ENCODE assay signal across 39 cellular contexts in the genomic region with DNA sequence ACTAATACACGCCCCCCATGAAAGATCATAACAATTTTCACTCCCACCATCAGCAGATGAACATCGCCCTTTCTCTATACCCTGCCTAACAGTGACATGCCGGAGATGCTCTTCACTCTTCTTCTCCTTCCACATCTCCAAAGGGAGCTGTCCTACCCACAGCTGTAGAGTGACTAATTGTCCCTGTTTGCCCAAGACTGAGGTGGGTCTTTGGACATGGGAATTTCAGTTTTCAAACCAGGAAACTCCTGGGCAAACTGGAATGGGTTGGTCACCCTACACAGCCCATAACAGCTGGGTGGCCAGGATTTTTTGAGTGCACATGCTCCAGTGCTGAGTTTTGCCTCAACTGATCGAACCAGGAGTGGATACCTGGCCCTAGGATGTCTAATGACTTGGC.
"Had no signal": no experiment of that assay in that cellular context is flagged by ENCODE, and none has a peak within 500 bp of the region (broad histone marks: within the 10 kb centered on the region; RNA-seq: fewer than 3 reads in every experiment).

No MANE protein-coding gene starts in this region.

- H3K36me3 ChIP-seq: adrenal gland, ascending aorta, brain microvascular endothelial cell, breast epithelium, cardiac muscle cell had no signal

- H3K27me3 ChIP-seq: adrenal gland, ascending aorta, body of pancreas, brain microvascular endothelial cell, breast epithelium, cardiac muscle cell had no signal

- H3K4me3 Mint-ChIP-seq: activated naive CD4-positive, alpha-beta T cell treated with anti-CD3 and anti-CD28 coated beads for 36 hours; activated naive CD4-positive, alpha-beta T cell treated with anti-CD3 and anti-CD28 coated beads, Interleukin-2, amount 10 ng/mL, durations not matched to agents 7 days and 5 days; activated naive CD4-positive, alpha-beta T cell treated with anti-CD3 and anti-CD28 coated beads, Interleukin-2, amount 50 U/mL, for 24 hours; activated naive CD8-positive, alpha-beta T cell; activated naive CD8-positive, alpha-beta T cell treated with anti-CD3 and anti-CD28 coated beads for 36 hours; activated naive CD8-positive, alpha-beta T cell treated with anti-CD3 and anti-CD28 coated beads, Interleukin-2, amount 10 ng/mL, durations not matched to agents 7 days and 5 days; activated naive CD8-positive, alpha-beta T cell treated with anti-CD3 and anti-CD28 coated beads, Interleukin-2, amount 50 U/mL, for 24 hours; activated T-cell treated with anti-CD3 and anti-CD28 coated beads, Interleukin-2, amount 50 U/mL, for 24 hours; activated T-cell treated with anti-CD3 and anti-CD28 coated beads, Interleukin-2, amount 50 U/mL, for 4 hours; activated T-cell treated with anti-CD3 and anti-CD28 coated beads, Interleukin-2, amount 50 U/mL, for 72 hours; activated T-helper 1 cell treated with anti-CD3 and anti-CD28 coated beads, Interleukin-12 subunit alpha, Interleukin-12 subunit beta, Interleukin-2, Interleukin-4 antibody, amounts not matched to agents 30 ng/mL and 10 ng/mL and 1 ng/mL, durations not matched to agents 14 hours and 24 hours and 36 hours; activated T-helper 17 cell treated with anti-CD3 and anti-CD28 coated beads, Interleukin-2, amount 50 U/mL, for 72 hours; brain; central memory CD8-positive, alpha-beta T cell had no signal

- H3K4me1 ChIP-seq: adrenal gland, ascending aorta, body of pancreas had no signal

- H3K4me3 ChIP-seq: adrenal gland, ascending aorta, body of pancreas, breast epithelium, cardiac muscle cell had no signal

- DNase-seq: activated effector memory CD4-positive, alpha-beta T cell treated with anti-CD3 and anti-CD28 coated beads, Interleukin-2, amount 50 U/mL, for 16 hours; activated effector memory CD4-positive, alpha-beta T cell treated with Interleukin-2 at 50 U/mL for 16 hours; activated gamma-delta T cell; activated gamma-delta T cell treated with Interleukin-2 at 50 U/mL for 16 hours; activated naive CD4-positive, alpha-beta T cell; activated naive CD4-positive, alpha-beta T cell treated with anti-CD3 and anti-CD28 coated beads for 36 hours; activated naive CD4-positive, alpha-beta T cell treated with anti-CD3 and anti-CD28 coated beads, Interleukin-2, amount 10 ng/mL, durations not matched to agents 7 days and 5 days; activated naive CD4-positive, alpha-beta T cell treated with anti-CD3 and anti-CD28 coated beads, Interleukin-2, amount 50 U/mL, for 16 hours; activated naive CD4-positive, alpha-beta T cell treated with Interleukin-2 at 50 U/mL for 16 hours; activated naive CD8-positive, alpha-beta T cell treated with anti-CD3 and anti-CD28 coated beads for 36 hours; activated naive CD8-positive, alpha-beta T cell treated with anti-CD3 and anti-CD28 coated beads, Interleukin-2, amount 10 ng/mL, durations not matched to agents 7 days and 5 days; activated naive CD8-positive, alpha-beta T cell treated with anti-CD3 and anti-CD28 coated beads, Interleukin-2, amount 50 U/mL, for 24 hours; activated T-cell treated with anti-CD3 and anti-CD28 coated beads for 4 hours; activated T-cell treated with anti-CD3 and anti-CD28 coated beads, Interleukin-2, amount 50 U/mL, for 1 hour; activated T-cell treated with anti-CD3 and anti-CD28 coated beads, Interleukin-2, amount 50 U/mL, for 24 hours; activated T-cell treated with anti-CD3 and anti-CD28 coated beads, Interleukin-2, amount 50 U/mL, for 4 hours; activated T-cell treated with anti-CD3 and anti-CD28 coated beads, Interleukin-2, amount 50 U/mL, for 48 hours; activated T-cell treated with anti-CD3 and anti-CD28 coated beads, Interleukin-2, amount 50 U/mL, for 72 hours; adrenal gland; amniotic stem cell; amygdala; anterior cingulate cortex; aorta; body of pancreas; brain microvascular endothelial cell; caudate nucleus; central memory CD4-positive, alpha-beta T cell; cerebellar nuclear complex had no signal

- H3K27ac ChIP-seq: adrenal gland, ascending aorta, body of pancreas, brain microvascular endothelial cell, breast epithelium, cardiac muscle cell had no signal

- H3K27ac Mint-ChIP-seq: activated naive CD4-positive, alpha-beta T cell treated with anti-CD3 and anti-CD28 coated beads for 36 hours; activated naive CD4-positive, alpha-beta T cell treated with anti-CD3 and anti-CD28 coated beads, Interleukin-2, amount 10 ng/mL, durations not matched to agents 7 days and 5 days; activated naive CD4-positive, alpha-beta T cell treated with anti-CD3 and anti-CD28 coated beads, Interleukin-2, amount 50 U/mL, for 24 hours; activated naive CD4-positive, alpha-beta T cell treated with anti-CD3 and anti-CD28 coated beads, Interleukin-2, amount 50 U/mL, for 72 hours; activated naive CD8-positive, alpha-beta T cell; activated naive CD8-positive, alpha-beta T cell treated with anti-CD3 and anti-CD28 coated beads for 36 hours; activated naive CD8-positive, alpha-beta T cell treated with anti-CD3 and anti-CD28 coated beads, Interleukin-2, amount 10 ng/mL, durations not matched to agents 7 days and 5 days; activated naive CD8-positive, alpha-beta T cell treated with anti-CD3 and anti-CD28 coated beads, Interleukin-2, amount 50 U/mL, for 24 hours; activated T-cell treated with anti-CD3 and anti-CD28 coated beads, Interleukin-2, amount 50 U/mL, for 24 hours; activated T-cell treated with anti-CD3 and anti-CD28 coated beads, Interleukin-2, amount 50 U/mL, for 72 hours; activated T-helper 1 cell treated with anti-CD3 and anti-CD28 coated beads, Interleukin-12 subunit alpha, Interleukin-12 subunit beta, Interleukin-2, Interleukin-4 antibody, amounts not matched to agents 30 ng/mL and 10 ng/mL and 1 ng/mL, durations not matched to agents 14 hours and 24 hours and 36 hours; activated T-helper 17 cell treated with anti-CD3 and anti-CD28 coated beads, Interleukin-2, amount 50 U/mL, for 72 hours; activated T-helper 2 cell treated with anti-CD3 and anti-CD28 coated beads, Interferon-gamma antibody, Interleukin-2, Interleukin-4, amounts not matched to agents 10 μg/mL and 5 μg/mL and 100 μg/mL, durations not matched to agents 14 hours and 24 hours and 36 hours; brain had no signal

- H3K27me3 Mint-ChIP-seq: activated naive CD8-positive, alpha-beta T cell treated with anti-CD3 and anti-CD28 coated beads for 36 hours; activated T-cell treated with anti-CD3 and anti-CD28 coated beads, Interleukin-2, amount 50 U/mL, for 24 hours had no signal

- H3K36me3 Mint-ChIP-seq: activated naive CD4-positive, alpha-beta T cell treated with anti-CD3 and anti-CD28 coated beads, Interleukin-2, amount 10 ng/mL, durations not matched to agents 7 days and 5 days; activated naive CD8-positive, alpha-beta T cell had no signal

- H3K4me1 Mint-ChIP-seq: activated naive CD4-positive, alpha-beta T cell treated with anti-CD3 and anti-CD28 coated beads, Interleukin-2, amount 10 ng/mL, durations not matched to agents 7 days and 5 days; activated naive CD4-positive, alpha-beta T cell treated with anti-CD3 and anti-CD28 coated beads, Interleukin-2, amount 50 U/mL, for 24 hours; activated naive CD8-positive, alpha-beta T cell treated with anti-CD3 and anti-CD28 coated beads for 36 hours; activated naive CD8-positive, alpha-beta T cell treated with anti-CD3 and anti-CD28 coated beads, Interleukin-2, amount 50 U/mL, for 24 hours; activated T-helper 17 cell treated with anti-CD3 and anti-CD28 coated beads, Interleukin-2, amount 50 U/mL, for 72 hours; central memory CD8-positive, alpha-beta T cell had no signal
